Comparison of ENCODE assay signal across 11 cellular contexts in genomic region chr10:79424221-79425073, GRCh38. TPM values are rescaled to one million over a fixed set of nuclear protein-coding genes. Genes with fewer than 3 reads are reported as not detected.
DNase-seq lines count a peak whose midpoint lies in the region; ATAC-seq, FAIRE-seq and TF ChIP-seq lines count a peak whose summit lies in the region.
"Had no signal": no experiment of that assay in that cellular context is flagged by ENCODE, and none has a peak within 500 bp of the region (broad histone marks: within the 10 kb centered on the region; RNA-seq: fewer than 3 reads in every experiment).

No MANE protein-coding gene starts in this region.

- H3K4me3 ChIP-seq in AG04450 (ENCODE audit: low read depth, low read length) = no peak overlapping the region
- H3K4me3 ChIP-seq in Peyer's patch = no peak overlapping the region
- no peak overlapping the region for H3K4me3 ChIP-seq in pancreas

- no peak for DNase-seq in AG04450 (ENCODE audit: low read depth, low spot score)
- no peak for DNase-seq in Peyer's patch
- peak; percentile 51 for DNase-seq in left cardiac atrium
- DNase-seq in pancreas = peak in 5 of 6 donors; percentile 47 to 78 (median 65)
- DNase-seq in hypothalamus (lab: John Stamatoyannopoulos, UW) = no peak
- no peak for DNase-seq in NCI-H1105 (lab: John Stamatoyannopoulos, UW)
- DNase-seq in stimulated activated CD4-positive, alpha-beta T cell treated with anti-CD3 and anti-CD28 coated beads, Interleukin-4, amount 100 ng/mL, for 24 hours = no peak
- DNase-seq: CD4-positive, CD25-positive, alpha-beta regulatory T cell; MM.1S had no signal

- H3K4me1 ChIP-seq in Peyer's patch = peaks cover 0 to 48% (median 0%) of the 10 kb centered on the region in 4 donors
- H3K4me1 ChIP-seq in pancreas = peaks cover 0 to 8% (median 0%) of the 10 kb centered on the region in 3 donors

- H3K27me3 ChIP-seq in AG04450 (ENCODE audit: control insufficient read depth, insufficient read depth, low read length) (no peaks in the 10 kb centered on the region), Peyer's patch (no peaks in the 10 kb centered on the region), pancreas (no peaks in the 10 kb centered on the region)

- intact Hi-C loops in left cardiac atrium (cut with DNase I) (no loop called here), pancreas (cut with DNase I) (no loop called here)

- no peak for TF ChIP-seq POLR2A in Peyer's patch (IDR thresholded peaks at IDR 0.05)

- H3K9me3 ChIP-seq in AG04450 (ENCODE audit: control insufficient read depth, insufficient read depth, low read length) (no peaks in the 10 kb centered on the region; the same call in 1 of the 2 replicates), Peyer's patch (no peaks in the 10 kb centered on the region), pancreas (no peaks in the 10 kb centered on the region)

- no peak for FAIRE-seq in pancreas (lab: Jason Lieb, UNC)
- FAIRE-seq: RCC 7860 had no signal

- H3K27ac ChIP-seq in AG04450 (ENCODE audit: low read depth, low read length) (peak overlapping the region; percentile 52), Peyer's patch (peak overlapping the region in 3 of 4 donors; percentile 25 to 72 (median 31)), pancreas (peak overlapping the region; percentile 0 to 74 (median 44))

- TF ChIP-seq CTCF in AG04450 (IDR thresholded peaks at IDR 0.05; ENCODE audit: low read depth, low read length) = no peak
- TF ChIP-seq CTCF in Peyer's patch (IDR thresholded peaks at IDR 0.05) = no peak
- TF ChIP-seq CTCF in pancreas (IDR thresholded peaks at IDR 0.05) = no peak

- WGBS in pancreas, 2 donors = 59 to 61% methylated on average over 11 of the region's 11 CpGs

- CTCF ChIA-PET in AG04450 (lab: Charles Lee) = interaction anchor here (1.2 to 1.5 kb wide), 2 partner anchors 24 to 49 kb away, joined by 4 read pairs; no protein-coding TSS in a partner anchor

- POLR2A ChIA-PET in AG04450 (lab: Yijun Ruan, JAX) = interaction anchor here (1.9 kb wide), 1 partner anchor 17 kb away, joined by 7 read pairs; no protein-coding TSS in a partner anchor

- peak; percentile 51 to 64 for ATAC-seq in left cardiac atrium
- peak; percentile 82 to 95 (median 86) for ATAC-seq in pancreas
- no peak for ATAC-seq in GM21529 (IDR thresholded peaks at IDR 0.05; ENCODE audit: unreplicated experiment)

- H3K36me3 ChIP-seq in Peyer's patch (peaks cover 0 to 5% (median 0%) of the 10 kb centered on the region in 3 donors), pancreas (no peaks in the 10 kb centered on the region)

RNA-seq across cellular contexts. Expression of gene ZCCHC24, which starts 21.0 kb away (rescaled TPM):
- polyA plus RNA-seq in AG04450 (2011; rRNA removed) (37.4 and 46.0 TPM in 2 replicates), pancreas (10 to 100 TPM in 1 of 2 donors, 1 to 10 TPM in 1; 6.6 to 10.4 TPM)
- polyA minus RNA-seq in AG04450 (2011; rRNA and poly(A)+ RNA removed) = 53.8 and 66.8 TPM in 2 replicates
- total RNA-seq in Peyer's patch (10 to 100 TPM in 2 of 4 donors, 1 to 10 TPM in 2; 2.8 to 39.6 (median 9.3) TPM), left cardiac atrium (10 to 100 TPM; 52.9 to 56.6 TPM), pancreas (10 to 100 TPM in 1 of 6 donors, 1 to 10 TPM in 5; 3.5 to 13.2 (median 6.9) TPM)

Comparison
In these comparisons a context has a peak if more than half of its experiments do, and no peak if none do; other contexts are left out.
1. DNase-seq: peak in left cardiac atrium (single experiment) and pancreas (5 of 6); none in AG04450 (single experiment), Peyer's patch (0 of 3), hypothalamus (0 of 51), NCI-H1105 (single experiment) and stimulated activated CD4-positive, alpha-beta T cell treated with anti-CD3 and anti-CD28 coated beads, Interleukin-4, amount 100 ng/mL, for 24 hours (single experiment).
2. Peak in every context shown above with its lines, with median percentiles within 50 percentile points of each other: H3K27ac ChIP-seq.